ENCODE assay signal across 8 cellular contexts in genomic region chr3:179147571-179148445, GRCh38. TPM values are rescaled to one million over a fixed set of nuclear protein-coding genes. Genes with fewer than 3 reads are reported as not detected.
DNase-seq lines count a peak whose midpoint lies in the region; ATAC-seq and TF ChIP-seq lines count a peak whose summit lies in the region.

PIK3CA (plus strand) TSS chr3:179148357; CDS start chr3:179198826, 50,469 bp downstream.

- TF ChIP-seq CTCF in IMR-90 (conservative IDR thresholded peaks at IDR 0.05; ENCODE audit: low read depth, low read length) (no peak), epithelial cell of proximal tubule (conservative IDR thresholded peaks at IDR 0.05; ENCODE audit: low read depth, low read length) (no peak)

- WGBS in IMR-90 (ENCODE audit: extremely low coverage in 2 of 2, insufficient read length in 1 of 2), 2 experiments: 0% methylated on average over 24 of the region's 53 CpGs; no CpG with 5 or more reads in 1 of the 2 experiments

- H3K4me1 ChIP-seq in IMR-90 (ENCODE audit: control insufficient read depth, insufficient read depth, low read length): peaks cover 3% of the 10 kb centered on the region

- H3K9me3 ChIP-seq in IMR-90 (ENCODE audit: control insufficient read depth, insufficient read depth, low read length): no peaks in the 10 kb centered on the region

- peak within 1 kb of the TSS; percentile 65; the same call in 2 of the 3 replicates for H2BK15ac ChIP-seq in IMR-90 (ENCODE audit: low read depth, low read length)

- H4K91ac ChIP-seq in IMR-90 (ENCODE audit: insufficient read depth, low read depth, low read length): peak within 1 kb of the TSS; percentile 39

- H3K79me1 ChIP-seq in IMR-90 (ENCODE audit: low read depth in 1 of 2, low read length in 2 of 2): peaks cover 3 to 28% of the 10 kb centered on the region in 2 experiments; a peak in 3 of 4 replicates

- H2BK20ac ChIP-seq in IMR-90 (ENCODE audit: low read depth, low read length): no peak within 1 kb of the TSS

- H2AFZ ChIP-seq in IMR-90 (replicated peaks; ENCODE audit: low read length, poor library complexity): peak within 1 kb of the TSS; percentile 94

- H3K18ac ChIP-seq in IMR-90 (ENCODE audit: low read depth, low read length): peak within 1 kb of the TSS; percentile 13

- intact Hi-C loops in IMR-90 (cut with micrococcal nuclease): loop anchor here (1.0 to 5.0 kb wide), 7 partner anchors 41 to 409 kb away; partner anchors contain the start of gene ZMAT3

- H3K56ac ChIP-seq in IMR-90 (ENCODE audit: extremely low read depth, insufficient read depth, low read length): peak within 1 kb of the TSS; percentile 83

- H3K14ac ChIP-seq in IMR-90 (replicated peaks; ENCODE audit: low read depth, low read length): peak within 1 kb of the TSS; percentile 69

- dilution Hi-C loops in IMR-90 (cut with HindIII; ENCODE audit: low sequenced_read_pairs, unreplicated experiment): no loop called here

- no peaks in the 10 kb centered on the region for H3K27me3 ChIP-seq in IMR-90 (ENCODE audit: control insufficient read depth, insufficient read depth, low read length)

- H3K9ac ChIP-seq in IMR-90 (ENCODE audit: low read depth, low read length): peak within 1 kb of the TSS; percentile 90

- peak within 1 kb of the TSS; percentile 82 for H2BK5ac ChIP-seq in IMR-90 (ENCODE audit: low read depth, low read length, poor library complexity, severe bottlenecking)

- H4K5ac ChIP-seq in IMR-90 (ENCODE audit: low read depth, low read length): peak within 1 kb of the TSS; percentile 25; the same call in 1 of the 2 replicates

- POLR2A ChIA-PET in IMR-90 (lab: Charles Lee; ENCODE audit: unreplicated experiment): interaction anchor here (0.6 to 0.7 kb wide), 5 partner anchors 13 to 469 kb away, joined by 3 to 10 read pairs (median 6); no protein-coding TSS in a partner anchor

- peak within 1 kb of the TSS; percentile 74 for H3K23ac ChIP-seq in IMR-90 (ENCODE audit: low read depth, low read length)

- peak; percentile 81 for ATAC-seq in GM21528 (IDR thresholded peaks at IDR 0.05; ENCODE audit: low FRiP score, unreplicated experiment)
- ATAC-seq in IMR-90 (ENCODE audit: low read depth): peak; percentile 86

- peak within 1 kb of the TSS; percentile 35; the same call in 1 of the 2 replicates for H2BK120ac ChIP-seq in IMR-90 (ENCODE audit: low read depth, low read length)

- peak within 1 kb of the TSS; percentile 94 for H3K27ac ChIP-seq in IMR-90 (ENCODE audit: insufficient read depth, low read length)

- no peak within 1 kb of the TSS for H2AK5ac ChIP-seq in IMR-90 (ENCODE audit: low read depth, low read length)

- peak within 1 kb of the TSS; percentile 73 for H3K4me2 ChIP-seq in IMR-90 (ENCODE audit: low read depth, low read length)

- peak; percentile 73; the same call in 1 of the 2 replicates for TF ChIP-seq POLR2A in IMR-90 (IDR thresholded peaks at IDR 0.05; ENCODE audit: low read depth, low read length)

- peak within 1 kb of the TSS; percentile 80 for H3K4ac ChIP-seq in IMR-90 (ENCODE audit: low read depth, low read length)

- H3K36me3 ChIP-seq in IMR-90 (ENCODE audit: control insufficient read depth, insufficient read depth, low read length): no peaks in the 10 kb centered on the region

- peaks cover 21% of the 10 kb centered on the region; the same call in 1 of the 2 replicates for H4K20me1 ChIP-seq in IMR-90 (ENCODE audit: insufficient read depth, low read length)

- peak within 1 kb of the TSS; percentile 89 for H2AK9ac ChIP-seq in IMR-90 (replicated peaks; ENCODE audit: low read depth, low read length, poor library complexity)

- no peak for TF ChIP-seq RAD21 in IMR-90 (IDR thresholded peaks at IDR 0.05; ENCODE audit: low read length)

- no TSS peak for BruUV-seq in IMR-90 (replicated peaks; lab: Mats Ljungman, UMichigan)

- H3K9me1 ChIP-seq in IMR-90 (ENCODE audit: insufficient read depth, low read length): no peaks in the 10 kb centered on the region

- CTCF ChIA-PET in IMR-90 (lab: Yijun Ruan, JAX): interaction anchor here (1.5 to 1.9 kb wide), 2 partner anchors 30 to 168 kb away, joined by 3 to 7 read pairs; no protein-coding TSS in a partner anchor

- peak; percentile 99 for DNase-seq in DMS 273 (lab: John Stamatoyannopoulos, UW; ENCODE audit: unreplicated experiment)
- peak; percentile 99 for DNase-seq in IMR-90
- DNase-seq in OCI-M1 (lab: John Stamatoyannopoulos, UW): peak; percentile 97
- peak; percentile 92 for DNase-seq in activated T-cell treated with anti-CD3 and anti-CD28 coated beads for 24 hours (ENCODE audit: low read depth)
- peak; percentile 90 for DNase-seq in epithelial cell of proximal tubule (ENCODE audit: low read depth)
- DNase-seq in mucosa of gallbladder (ENCODE audit: low spot score): peak; percentile 96
- DNase-seq in stimulated activated CD8-positive, alpha-beta memory T cell treated with anti-CD3 and anti-CD28 coated beads, Interleukin-4, amount 100 ng/mL, for 4 hours (ENCODE audit: low read depth in 2 of 2, low spot score in 1 of 2): peak; percentile 80 to 89

- H3K4me3 ChIP-seq in IMR-90 (ENCODE audit: insufficient read depth, low read depth, low read length) (peak within 1 kb of the TSS; percentile 94), epithelial cell of proximal tubule (ENCODE audit: low read depth, low read length) (peak within 1 kb of the TSS; percentile 86)

- peak within 1 kb of the TSS; percentile 24 to 58; a peak in 2 of 4 replicates for H4K8ac ChIP-seq in IMR-90 (ENCODE audit: low read depth in 2 of 2, low read length in 2 of 2)

- in situ Hi-C loops in IMR-90 (cut with MboI; ENCODE audit: low sequenced_read_pairs): loop anchor here (5.0 kb wide), 1 partner anchor 174 kb away; the partner anchor contains the start of gene ZNF639

TF ChIP-seq in IMR-90, 13 proteins besides CTCF, POLR2A, EP300 and RAD21:
- TF ChIP-seq NFE2L2 (IDR thresholded peaks at IDR 0.05; ENCODE audit: low read depth, low read length) (no peak), ELK1 (IDR thresholded peaks at IDR 0.05; ENCODE audit: borderline replicate concordance, low read depth, low read length) (no peak), MXI1 (IDR thresholded peaks at IDR 0.05; ENCODE audit: borderline replicate concordance, low read depth, low read length) (peak; percentile 92), SMC3 (IDR thresholded peaks at IDR 0.05; ENCODE audit: low read depth, low read length) (no peak), FOS (IDR thresholded peaks at IDR 0.05; ENCODE audit: low read depth, low read length) (no peak), RCOR1 (IDR thresholded peaks at IDR 0.05; ENCODE audit: insufficient replicate concordance, low read length) (no peak), CHD1 (IDR thresholded peaks at IDR 0.05; ENCODE audit: low read depth, low read length) (no peak), CEBPB (IDR thresholded peaks at IDR 0.05; ENCODE audit: low read depth, low read length) (peak; percentile 75), MAZ (IDR thresholded peaks at IDR 0.05; ENCODE audit: borderline replicate concordance, low read depth, low read length) (peak; percentile 93)

RNA-seq across cellular contexts. Expression of gene PIK3CA, which starts in this region (rescaled TPM):
- 22.4 and 28.6 TPM in 2 replicates for total RNA-seq in IMR-90 (2012; rRNA removed)
- polyA plus RNA-seq in IMR-90 (2012; rRNA removed): 4.1 and 5.7 TPM in 2 replicates
- polyA plus RNA-seq in IMR-90 (2012; cell fraction: cytosol; rRNA removed): 0.62 and 0.86 TPM in 2 replicates
- 0.70 and 7.1 TPM in 2 replicates for polyA plus RNA-seq in IMR-90 (2012; cell fraction: nucleus; rRNA removed; ENCODE audit: low replicate concordance)
- 8.7 and 11.7 TPM in 2 replicates for total RNA-seq in epithelial cell of proximal tubule
- 20.3 TPM for total RNA-seq in mucosa of gallbladder

Comparison
In these comparisons a context has a peak if more than half of its experiments do, and no peak if none do; other contexts are left out.
1. Peak in every context shown above with its lines: DNase-seq, ATAC-seq, H3K4me3 ChIP-seq and H3K27ac ChIP-seq.